ENCODE assay signal across 14 cellular contexts in genomic region chr1:89609339-89609725, GRCh38. TPM values are rescaled to one million over a fixed set of nuclear protein-coding genes. Genes with fewer than 3 reads are reported as not detected.
A peak's percentile ranks its signal among the peaks of the same experiment; 100 is the strongest.
DNase-seq lines count a peak whose midpoint lies in the region; ATAC-seq, FAIRE-seq and TF ChIP-seq lines count a peak whose summit lies in the region.
"Had no signal": no experiment of that assay in that cellular context is flagged by ENCODE, and none has a peak within 500 bp of the region (broad histone marks: within the 10 kb centered on the region; RNA-seq: fewer than 3 reads in every experiment).

No MANE protein-coding gene starts in this region.

- H3K27ac Mint-ChIP-seq in activated naive CD4-positive, alpha-beta T cell treated with anti-CD3 and anti-CD28 coated beads, Interleukin-2, amount 50 U/mL, for 24 hours: peak overlapping the region; percentile 99
- H3K27ac Mint-ChIP-seq in T-helper 17 cell: peak overlapping the region; percentile 100
- peak overlapping the region; percentile 95 to 96 for H3K27ac Mint-ChIP-seq in stimulated activated naive CD8-positive, alpha-beta T cell treated with anti-CD3 and anti-CD28 coated beads, Interleukin-15, amount 100 ng/mL, for 72 hours
- H3K27ac Mint-ChIP-seq: brain had no signal

- H3K27ac ChIP-seq in esophagus (ENCODE audit: low read depth in 2 of 2, low read length in 1 of 2): peak overlapping the region; percentile 17 to 50
- H3K27ac ChIP-seq: PC-9 had no signal

- H3K4me1 Mint-ChIP-seq in activated naive CD4-positive, alpha-beta T cell treated with anti-CD3 and anti-CD28 coated beads, Interleukin-2, amount 50 U/mL, for 24 hours: peaks cover 95% of the 10 kb centered on the region
- peaks cover 74% of the 10 kb centered on the region for H3K4me1 Mint-ChIP-seq in T-helper 17 cell
- peaks cover 91% of the 10 kb centered on the region for H3K4me1 Mint-ChIP-seq in stimulated activated naive CD8-positive, alpha-beta T cell treated with anti-CD3 and anti-CD28 coated beads, Interleukin-15, amount 100 ng/mL, for 72 hours

- ATAC-seq in T-helper 17 cell (no peak), GM18858 (IDR thresholded peaks at IDR 0.05; ENCODE audit: unreplicated experiment) (no peak)
- no peak for ATAC-seq in stimulated activated naive CD8-positive, alpha-beta T cell treated with anti-CD3 and anti-CD28 coated beads, Interleukin-15, amount 100 ng/mL, for 72 hours

- WGBS in esophagus, 2 donors: 87 to 88% methylated on average over 6 of the region's 6 CpGs

- no peak for DNase-seq in activated naive CD4-positive, alpha-beta T cell (lab: John Stamatoyannopoulos, UW)
- no peak for DNase-seq in T-helper 17 cell
- DNase-seq in stimulated activated naive CD8-positive, alpha-beta T cell treated with anti-CD3 and anti-CD28 coated beads, Interleukin-15, amount 100 ng/mL, for 72 hours: peak in 1 of 2 donors; percentile 35
- no peak for DNase-seq in SK-N-DZ (ENCODE audit: low spot score)
- no peak for DNase-seq in GM12892 (ENCODE audit: insufficient read length)
- DNase-seq: MV-4-11, NCI-H2081 treated with DMSO at 0.1 percent for 48 hours, NCI-H526 treated with DMSO at 0.1 percent for 48 hours, PC-9 had no signal

- H3K4me3 ChIP-seq in esophagus (ENCODE audit: low read depth in 1 of 2, low read length in 2 of 2): no peak overlapping the region
- H3K4me3 ChIP-seq: PC-9 had no signal

- FAIRE-seq in GM12892 (lab: Jason Lieb, UNC): no peak
- FAIRE-seq: GM18507 had no signal

- H3K27me3 ChIP-seq in esophagus (ENCODE audit: control insufficient read depth in 1 of 2, insufficient read depth in 2 of 2, low read length in 2 of 2): no peaks in the 10 kb centered on the region

- peak overlapping the region; percentile 88 for H3K4me3 Mint-ChIP-seq in activated naive CD4-positive, alpha-beta T cell treated with anti-CD3 and anti-CD28 coated beads, Interleukin-2, amount 50 U/mL, for 24 hours
- peak overlapping the region; percentile 92 for H3K4me3 Mint-ChIP-seq in T-helper 17 cell
- peak overlapping the region; percentile 85 to 87 for H3K4me3 Mint-ChIP-seq in stimulated activated naive CD8-positive, alpha-beta T cell treated with anti-CD3 and anti-CD28 coated beads, Interleukin-15, amount 100 ng/mL, for 72 hours
- H3K4me3 Mint-ChIP-seq: brain had no signal

- no peak for TF ChIP-seq POLR2A in GM12892 (IDR thresholded peaks at IDR 0.05; ENCODE audit: low read depth, low read length)

- peaks cover 4 to 13% of the 10 kb centered on the region in 2 donors for H3K4me1 ChIP-seq in esophagus (ENCODE audit: control insufficient read depth in 2 of 2, insufficient read depth in 2 of 2, low read length in 1 of 2)

- no peaks in the 10 kb centered on the region for H3K27me3 Mint-ChIP-seq in activated naive CD4-positive, alpha-beta T cell treated with anti-CD3 and anti-CD28 coated beads, Interleukin-2, amount 50 U/mL, for 24 hours
- no peaks in the 10 kb centered on the region for H3K27me3 Mint-ChIP-seq in T-helper 17 cell
- H3K27me3 Mint-ChIP-seq in stimulated activated naive CD8-positive, alpha-beta T cell treated with anti-CD3 and anti-CD28 coated beads, Interleukin-15, amount 100 ng/mL, for 72 hours: no peaks in the 10 kb centered on the region
- H3K27me3 Mint-ChIP-seq: brain had no signal

- peaks cover 6% of the 10 kb centered on the region for H3K36me3 Mint-ChIP-seq in activated naive CD4-positive, alpha-beta T cell treated with anti-CD3 and anti-CD28 coated beads, Interleukin-2, amount 50 U/mL, for 24 hours
- H3K36me3 Mint-ChIP-seq in T-helper 17 cell (ENCODE audit: low read depth): no peaks in the 10 kb centered on the region
- H3K36me3 Mint-ChIP-seq: brain had no signal

- H3K9me3 ChIP-seq in T-helper 17 cell (ENCODE audit: control insufficient read depth, low read length, poor library complexity, severe bottlenecking) (no peaks in the 10 kb centered on the region), esophagus (ENCODE audit: control insufficient read depth in 2 of 2, insufficient read depth in 1 of 2, low read depth in 1 of 2, low read length in 1 of 2) (peaks cover 0 to 3% of the 10 kb centered on the region in 2 donors)

- H3K36me3 ChIP-seq in esophagus (ENCODE audit: control insufficient read depth in 2 of 2, insufficient read depth in 2 of 2, low read length in 1 of 2): peaks cover 0 to 3% of the 10 kb centered on the region in 2 donors

- no peaks in the 10 kb centered on the region for H3K9me3 Mint-ChIP-seq in activated naive CD4-positive, alpha-beta T cell treated with anti-CD3 and anti-CD28 coated beads, Interleukin-2, amount 50 U/mL, for 24 hours
- H3K9me3 Mint-ChIP-seq in stimulated activated naive CD8-positive, alpha-beta T cell treated with anti-CD3 and anti-CD28 coated beads, Interleukin-15, amount 100 ng/mL, for 72 hours: no peaks in the 10 kb centered on the region
- H3K9me3 Mint-ChIP-seq: brain had no signal

RNA-seq across cellular contexts. Expression of gene LRRC8C, which starts 23.6 kb away (rescaled TPM):
- total RNA-seq in T-helper 17 cell: 10 to 100 TPM; 46.0 to 52.4 TPM
- polyA plus RNA-seq in esophagus: under 1 TPM; 0.69 to 0.80 TPM
- polyA plus RNA-seq in SK-N-DZ (2014; cell fraction: cytosol; rRNA removed): 2.6 and 3.1 TPM in 2 replicates
- polyA plus RNA-seq in SK-N-DZ (2014; cell fraction: nucleus; rRNA removed): 1.1 and 1.6 TPM in 2 replicates
- polyA plus RNA-seq in GM12892 (2012; ENCODE audit: missing spikeins): 1.3 TPM
